ENCODE assay signal across 29 cellular contexts in genomic region chr15:79929412-79929811, GRCh38. TPM values are rescaled to one million over a fixed set of nuclear protein-coding genes. Genes with fewer than 3 reads are reported as not detected.
DNase-seq lines count a peak whose midpoint lies in the region; ATAC-seq, FAIRE-seq and TF ChIP-seq lines count a peak whose summit lies in the region.
"Had no signal": no experiment of that assay in that cellular context is flagged by ENCODE, and none has a peak within 500 bp of the region (broad histone marks: within the 10 kb centered on the region; RNA-seq: fewer than 3 reads in every experiment).

No MANE protein-coding gene starts in this region.

- H3K4me2 ChIP-seq in K562 (ENCODE audit: insufficient read depth, low read length), result no peak overlapping the region
- H3K4me2 ChIP-seq: BLaER1 had no signal

- H2AFZ ChIP-seq in K562 (ENCODE audit: low read depth, low read length), result 0 out of 2 replicates have a peak overlapping the region, but pooled peaks have one; percentile 11

- H3K36me3 Mint-ChIP-seq in CD4-positive, alpha-beta T cell (ENCODE audit: low read depth), result no peaks in the 10 kb centered on the region
- H3K36me3 Mint-ChIP-seq: CD8-positive, alpha-beta T cell had no signal

- H4K20me1 ChIP-seq in K562 (replicated peaks; ENCODE audit: control insufficient read depth, insufficient read depth, low read length), result no peaks in the 10 kb centered on the region
- H4K20me1 ChIP-seq: BLaER1 had no signal

- peak overlapping the region; percentile 2 for H3K4me3 Mint-ChIP-seq in CD4-positive, alpha-beta T cell
- H3K4me3 Mint-ChIP-seq: CD14-positive monocyte; CD8-positive, alpha-beta T cell had no signal

- H3K27me3 ChIP-seq in CD4-positive, alpha-beta T cell (ENCODE audit: control insufficient read depth, insufficient read depth, low read length), result no peaks in the 10 kb centered on the region
- H3K27me3 ChIP-seq in K562 (ENCODE audit: control insufficient read depth in 2 of 2, insufficient read depth in 2 of 2, low read length in 2 of 2), result no peaks in the 10 kb centered on the region
- H3K27me3 ChIP-seq: BE2C, BLaER1 had no signal

- no peak for DNase-seq in CD4-positive, alpha-beta T cell
- DNase-seq in K562 (ENCODE audit: extremely low read depth in 1 of 4, low spot score in 3 of 4), result no peak
- no peak for DNase-seq in ecto neural progenitor cell (ENCODE audit: low spot score)
- DNase-seq in effector CD8-positive, alpha-beta T cell (lab: John Stamatoyannopoulos, UW), result no peak
- DNase-seq in D341Med (ENCODE audit: low spot score), result no peak
- DNase-seq: 8988T; ACHN; BE2C; C1 segment of cervical spinal cord; Caco-2; Calu3; CD4-positive, CD25-positive, alpha-beta regulatory T cell; CD8-positive, alpha-beta T cell; DMS 273 treated with DMSO at 0.1 percent for 48 hours; DMS153; DMS53; DMS79; DND-41; EL; GDM1 had no signal

- no peak for ATAC-seq in CD4-positive, alpha-beta T cell (ENCODE audit: poor library complexity)
- ATAC-seq in K562, result no peak
- ATAC-seq: CD8-positive, alpha-beta T cell; GM12878 had no signal

- TF ChIP-seq EP300 in K562 (IDR thresholded peaks at IDR 0.05; ENCODE audit: low read length), result no peak

- TF ChIP-seq POLR2A in K562 (conservative IDR thresholded peaks at IDR 0.05), result no peak

- TF ChIP-seq RAD21 in K562 (CRISPR knock-in tag; conservative IDR thresholded peaks at IDR 0.05 in 1 of 2, IDR thresholded peaks at IDR 0.05 in 1 of 2), result no peak

- H3K9ac ChIP-seq in K562 (ENCODE audit: insufficient read depth in 1 of 2, low read depth in 2 of 2, low read length in 2 of 2), result no peak overlapping the region
- H3K9ac ChIP-seq: BLaER1 had no signal

- TF ChIP-seq CTCF in CD4-positive, alpha-beta T cell (IDR thresholded peaks at IDR 0.05), result no peak
- TF ChIP-seq CTCF in HEK293 (tag by site-specific recombination; IDR thresholded peaks at IDR 0.05), result no peak
- TF ChIP-seq CTCF in K562 (IDR thresholded peaks at IDR 0.05 in 2 of 3, conservative IDR thresholded peaks at IDR 0.05 in 1 of 3; ENCODE audit: insufficient read depth in 2 of 3, low read depth in 1 of 3, low read length in 3 of 3), result no peak

- CTCF ChIA-PET in CD4-positive, alpha-beta T cell (lab: Charles Lee), result no interaction called here
- CTCF ChIA-PET in HEK293 (lab: Yijun Ruan, JAX) (no interaction called here), K562 (lab: Yijun Ruan, JAX; ENCODE audit: low intra/inter-chr PET ratio) (no interaction called here)

- H3K4me3 ChIP-seq in HEK293 (ENCODE audit: low read depth, low read length), result no peak overlapping the region
- no peak overlapping the region for H3K4me3 ChIP-seq in K562
- H3K4me3 ChIP-seq: BLaER1, GM12878 had no signal

- peaks cover 4% of the 10 kb centered on the region for H3K27me3 Mint-ChIP-seq in CD4-positive, alpha-beta T cell

- H3K9me1 ChIP-seq in K562 (ENCODE audit: control insufficient read depth, insufficient read depth, low read length), result no peaks in the 10 kb centered on the region

- no peaks in the 10 kb centered on the region for H3K4me1 ChIP-seq in HEK293 (ENCODE audit: control insufficient read depth, insufficient read depth, low read length)
- peaks cover 2 to 17% of the 10 kb centered on the region in 2 experiments; a peak in 4 of 5 replicates for H3K4me1 ChIP-seq in K562 (replicated peaks in 1 of 2; ENCODE audit: control insufficient read depth in 2 of 2, insufficient read depth in 2 of 2, low read length in 2 of 2)
- H3K4me1 ChIP-seq: BE2C had no signal

- in situ Hi-C loops in K562 (cut with MboI), result no loop called here

- intact Hi-C loops in CD4-positive, alpha-beta T cell (cut with DNase I, micrococcal nuclease), result loop anchor here in 1 of 2 experiments (2.0 to 5.0 kb wide), 2 partner anchors 61 to 1492 kb away; partner anchors contain the start of gene IREB2
- intact Hi-C loops in K562 (cut with micrococcal nuclease), result no loop called here

- POLR2A ChIA-PET in CD4-positive, alpha-beta T cell (lab: Charles Lee), result no interaction called here
- POLR2A ChIA-PET in HEK293 (lab: Yijun Ruan, JAX), result no interaction called here
- POLR2A ChIA-PET in K562 (lab: Yijun Ruan, JAX), result no interaction called here

- H3K4me1 Mint-ChIP-seq in CD4-positive, alpha-beta T cell (ENCODE audit: low read depth), result peaks cover 9% of the 10 kb centered on the region

- no peak for FAIRE-seq in K562 (lab: Jason Lieb, UNC)
- FAIRE-seq: A204.1, GM12878, GM12892, GM18507 had no signal

- no peaks in the 10 kb centered on the region for H3K36me3 ChIP-seq in HEK293 (ENCODE audit: control insufficient read depth in 2 of 2, insufficient read depth in 1 of 2, low read length in 2 of 2)
- no peaks in the 10 kb centered on the region; the same call in 2 of the 3 replicates for H3K36me3 ChIP-seq in K562 (ENCODE audit: control insufficient read depth, insufficient read depth, low read length)
- H3K36me3 ChIP-seq: BE2C, BLaER1 had no signal

- no peaks in the 10 kb centered on the region for H3K9me3 ChIP-seq in CD4-positive, alpha-beta T cell (ENCODE audit: control insufficient read depth, low read length)
- H3K9me3 ChIP-seq in HEK293 (ENCODE audit: control insufficient read depth, insufficient read depth, low read depth, low read length) (no peaks in the 10 kb centered on the region), K562 (replicated peaks; ENCODE audit: control insufficient read depth, insufficient read depth, low read depth, low read length) (peaks cover 4% of the 10 kb centered on the region; the same call in 1 of the 2 replicates)
- H3K9me3 ChIP-seq: BE2C, Caco-2 had no signal

- WGBS in K562 (ENCODE audit: insufficient coverage, low coverage, missing lambda C conversion rate), result 7% methylated on average over 2 of the region's 2 CpGs

- no peaks in the 10 kb centered on the region for H3K9me3 Mint-ChIP-seq in CD4-positive, alpha-beta T cell
- H3K9me3 Mint-ChIP-seq: CD8-positive, alpha-beta T cell had no signal

- H3K27ac Mint-ChIP-seq in CD4-positive, alpha-beta T cell, result no peak overlapping the region
- H3K27ac Mint-ChIP-seq: CD8-positive, alpha-beta T cell had no signal

- H3K79me2 ChIP-seq in K562 (ENCODE audit: control insufficient read depth, insufficient read depth, low read length), result peaks cover 5% of the 10 kb centered on the region; the same call in 2 of the 3 replicates

- H3K27ac ChIP-seq in CD4-positive, alpha-beta T cell (ENCODE audit: low read depth, low read length), result no peak overlapping the region
- H3K27ac ChIP-seq in HEK293 (ENCODE audit: extremely low read depth, low read depth, low read length) (no peak overlapping the region), K562 (ENCODE audit: extremely low read depth, low read depth, low read length) (no peak overlapping the region)
- H3K27ac ChIP-seq: BLaER1 had no signal

- no TSS peak for BruUV-seq in K562 (replicated peaks; lab: Mats Ljungman, UMichigan)

TF ChIP-seq in HEK293, 187 proteins besides CTCF, POLR2A, EP300 and RAD21 (continues in another document):
- TF ChIP-seq KLF9 (tag by site-specific recombination; IDR thresholded peaks at IDR 0.05; ENCODE audit: low read depth), result no peak
- TF ChIP-seq ZNF274 (IDR thresholded peaks at IDR 0.05; ENCODE audit: low read length), result no peak
- TF ChIP-seq ZNF274 (tag by site-specific recombination; IDR thresholded peaks at IDR 0.05; ENCODE audit: borderline replicate concordance), result peak; percentile 22; the same call in 1 of the 2 replicates

TF ChIP-seq in K562, 482 proteins besides CTCF, POLR2A, EP300 and RAD21 (continues in another document):
- peak in 1 of 2 experiments; percentile 57; a peak in 1 of 4 replicates for TF ChIP-seq MCM7 (IDR thresholded peaks at IDR 0.05)

RNA-seq across cellular contexts. Expression of gene MTHFS, which starts 32.6 kb away (rescaled TPM):
- 1 to 10 TPM; 9.1 to 9.8 TPM for total RNA-seq in CD4-positive, alpha-beta T cell
- 20.4 and 22.1 TPM in 2 replicates for total RNA-seq in K562 (2011; cell fraction: chromatin; rRNA removed; ENCODE audit: low replicate concordance)
- total RNA-seq in K562 (2011; cell fraction: nucleolus; rRNA removed), result 16.0 and 20.5 TPM in 2 replicates
- 15.7 and 21.0 TPM in 2 replicates for total RNA-seq in K562 (2011; cell fraction: nucleoplasm; rRNA removed)
- total RNA-seq in K562 (2014; rRNA removed), result 31.2 and 32.9 TPM in 2 replicates
- 36.8 and 43.6 TPM in 2 replicates for total RNA-seq in K562 (2014; rRNA removed; fragmentation: Illumina TruSeq; extraction: Trizol)
- 42.9 and 44.1 TPM in 2 replicates for total RNA-seq in K562 (2015; rRNA removed; fragmentation: Illumina TruSeq; extraction: Trizol)
- 41.7 and 45.1 TPM in 2 replicates for total RNA-seq in K562 (2021)
- 56.7 and 72.8 TPM in 2 replicates for polyA plus RNA-seq in K562 (2011; rRNA removed)
- polyA plus RNA-seq in K562 (2011; cell fraction: cytosol; rRNA removed), result 40.7 and 46.8 TPM in 2 replicates
- 11.4 and 17.9 TPM in 2 replicates for polyA plus RNA-seq in K562 (2011; cell fraction: nucleus; rRNA removed)
- polyA plus RNA-seq in K562 (2012), result 57.3 and 76.8 TPM in 2 replicates
- 39.6 and 52.6 TPM in 2 replicates for polyA plus RNA-seq in K562 (2014; fragmentation: Illumina TruSeq; extraction: Trizol)
- 10 to 100 TPM; 17.8 to 23.6 TPM for polyA plus RNA-seq in K562 (2014; fragmentation: Nextera tagmentation; extraction: Ambion mirVana)
- 79.3 and 86.3 TPM in 2 replicates for polyA plus RNA-seq in K562 (2014; rRNA removed)
- 23.4 and 27.9 TPM in 2 replicates for polyA minus RNA-seq in K562 (2011; rRNA and poly(A)+ RNA removed)
- 14.5 and 21.0 TPM in 2 replicates for polyA minus RNA-seq in K562 (2011; cell fraction: cytosol; rRNA and poly(A)+ RNA removed)
- 12.8 and 16.1 TPM in 2 replicates for polyA minus RNA-seq in K562 (2011; cell fraction: nucleus; rRNA and poly(A)+ RNA removed)

RNA-seq across cellular contexts. Expression of gene BCL2A1, which starts 41.6 kb away (rescaled TPM):
- total RNA-seq in CD4-positive, alpha-beta T cell, result 10 to 100 TPM; 18.7 to 20.0 TPM
- not detected in 2 replicates for total RNA-seq in K562 (2011; cell fraction: chromatin; rRNA removed; ENCODE audit: low replicate concordance)
- not detected in 2 replicates for total RNA-seq in K562 (2011; cell fraction: nucleolus; rRNA removed)
- total RNA-seq in K562 (2011; cell fraction: nucleoplasm; rRNA removed), result not detected in 2 replicates
- total RNA-seq in K562 (2014; rRNA removed), result 0.27 TPM in 1 of 2 replicates, not detected in the other
- not detected in 2 replicates for total RNA-seq in K562 (2014; rRNA removed; fragmentation: Illumina TruSeq; extraction: Trizol)
- total RNA-seq in K562 (2015; rRNA removed; fragmentation: Illumina TruSeq; extraction: Trizol), result 0.26 and 1.2 TPM in 2 replicates
- total RNA-seq in K562 (2021), result 0.54 TPM in 1 of 2 replicates, not detected in the other
- 0.09 TPM in 1 of 2 replicates, not detected in the other for polyA plus RNA-seq in K562 (2011; rRNA removed)
- polyA plus RNA-seq in K562 (2011; cell fraction: cytosol; rRNA removed), result not detected in 2 replicates
- not detected in 2 replicates for polyA plus RNA-seq in K562 (2011; cell fraction: nucleus; rRNA removed)
- 0.44 and 0.87 TPM in 2 replicates for polyA plus RNA-seq in K562 (2012)
- 0.26 TPM in 1 of 2 replicates, not detected in the other for polyA plus RNA-seq in K562 (2014; fragmentation: Illumina TruSeq; extraction: Trizol)
- polyA plus RNA-seq in K562 (2014; fragmentation: Nextera tagmentation; extraction: Ambion mirVana), result under 1 TPM; 0.15 to 0.25 TPM
- 0.11 and 0.66 TPM in 2 replicates for polyA plus RNA-seq in K562 (2014; rRNA removed)
- polyA minus RNA-seq in K562 (2011; rRNA and poly(A)+ RNA removed), result not detected in 2 replicates
- polyA minus RNA-seq in K562 (2011; cell fraction: cytosol; rRNA and poly(A)+ RNA removed), result not detected in 2 replicates
- not detected in 2 replicates for polyA minus RNA-seq in K562 (2011; cell fraction: nucleus; rRNA and poly(A)+ RNA removed)
- total RNA-seq: A673, Caco-2, Calu3, G401 had no signal

Comparison
In these comparisons a context has a peak if more than half of its experiments do, and no peak if none do; other contexts are left out.
1. RNA of gene BCL2A1, which starts 41.6 kb away (total RNA-seq): 18.7 to 20.0 TPM in CD4-positive, alpha-beta T cell; 0.26 to 1.2 TPM in K562; every median in the first group is over 4 times any median in the second.